ENCODE assay signal across 10 cellular contexts in the genomic region with DNA sequence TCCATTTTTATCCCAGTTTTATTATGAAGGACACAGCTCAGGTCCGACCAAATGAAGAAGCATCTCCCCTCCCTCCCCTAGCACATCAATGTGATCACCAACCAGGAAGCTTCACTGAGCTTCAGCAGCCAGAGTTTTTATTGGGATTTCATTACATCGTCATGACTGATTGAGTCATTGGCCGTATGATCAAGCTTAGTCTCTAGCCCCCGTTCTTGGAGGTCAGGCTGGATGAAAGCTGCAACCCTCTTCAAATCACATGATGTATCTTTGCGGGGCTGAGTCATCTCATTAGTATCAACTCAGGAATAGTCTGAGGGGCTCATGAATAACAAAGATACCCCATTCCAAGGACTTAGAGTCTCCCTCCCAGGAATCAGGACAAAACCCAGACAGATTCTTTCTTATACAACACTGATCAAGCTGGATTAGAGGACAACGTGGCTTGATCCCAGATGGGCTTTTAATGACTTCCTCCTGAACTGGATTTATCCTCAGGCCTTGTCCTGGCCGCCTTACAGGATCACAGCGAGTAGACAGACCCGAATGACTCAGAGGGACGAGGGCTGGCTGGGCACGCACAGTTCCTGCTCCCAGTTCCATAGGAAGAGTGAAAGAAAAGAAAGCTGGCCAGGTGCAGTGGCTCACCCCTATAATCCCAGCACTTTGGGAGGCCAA. TPM values are rescaled to one million over a fixed set of nuclear protein-coding genes. Genes with fewer than 3 reads are reported as not detected.
A peak's percentile ranks its signal among the peaks of the same experiment; 100 is the strongest.
DNase-seq lines count a peak whose midpoint lies in the region; ATAC-seq, FAIRE-seq and TF ChIP-seq lines count a peak whose summit lies in the region.
"Had no signal": no experiment of that assay in that cellular context is flagged by ENCODE, and none has a peak within 500 bp of the region (broad histone marks: within the 10 kb centered on the region; RNA-seq: fewer than 3 reads in every experiment).

No MANE protein-coding gene starts in this region.

- H3K4me1 ChIP-seq in esophagus squamous epithelium (peaks cover 16 to 59% (median 29%) of the 10 kb centered on the region in 3 donors), sigmoid colon (peaks cover 0 to 23% (median 20%) of the 10 kb centered on the region in 4 donors), kidney (ENCODE audit: control insufficient read depth in 1 of 2, insufficient read depth in 1 of 2, low read depth in 1 of 2, low read length in 2 of 2) (peaks cover 0 to 10% of the 10 kb centered on the region in 2 donors)

- in situ Hi-C loops in Caki2 (cut with HindIII; ENCODE audit: low pct_unique_long_range_greater_than_20kb, low sequenced_read_pairs): no loop called here

- H3K4me3 ChIP-seq in esophagus squamous epithelium (no peak overlapping the region), sigmoid colon (no peak overlapping the region), kidney (ENCODE audit: low read length in 2 of 2) (no peak overlapping the region)

- no peak for TF ChIP-seq POLR2A in esophagus squamous epithelium (IDR thresholded peaks at IDR 0.05)
- TF ChIP-seq POLR2A in sigmoid colon (IDR thresholded peaks at IDR 0.05): no peak

- TF ChIP-seq CTCF in esophagus squamous epithelium (IDR thresholded peaks at IDR 0.05): no peak
- no peak for TF ChIP-seq CTCF in sigmoid colon (IDR thresholded peaks at IDR 0.05)
- TF ChIP-seq CTCF in kidney (IDR thresholded peaks at IDR 0.05; ENCODE audit: borderline replicate concordance, extremely low read depth, insufficient read depth): no peak

- intact Hi-C loops in esophagus squamous epithelium (cut with DNase I) (no loop called here), sigmoid colon (cut with DNase I) (no loop called here), kidney (cut with DNase I) (no loop called here)

- 35 to 62% methylated on average over 11 of the region's 11 CpGs for WGBS in esophagus squamous epithelium, 2 donors
- WGBS in sigmoid colon, 2 donors: 82 to 85% methylated on average over 11 of the region's 11 CpGs

- no peak overlapping the region for H3K9ac ChIP-seq in kidney (ENCODE audit: low read length in 2 of 2)

- H3K36me3 ChIP-seq in esophagus squamous epithelium: peaks cover 0 to 51% (median 9%) of the 10 kb centered on the region in 3 donors
- H3K36me3 ChIP-seq in sigmoid colon: peaks cover 0 to 41% (median 7%) of the 10 kb centered on the region in 4 donors
- H3K36me3 ChIP-seq in kidney (ENCODE audit: control insufficient read depth in 1 of 2, insufficient read depth in 2 of 2, low read length in 2 of 2): no peaks in the 10 kb centered on the region

- ATAC-seq in left lobe of liver: no peak
- ATAC-seq: activated T-cell treated with anti-CD3 and anti-CD28 coated beads, Interleukin-2, amount 50 U/mL, for 72 hours had no signal

- no peak for TF ChIP-seq EP300 in sigmoid colon (IDR thresholded peaks at IDR 0.05)

- peak; percentile 91 for FAIRE-seq in RCC 7860 (lab: Jason Lieb, UNC)
- FAIRE-seq in kidney (lab: Jason Lieb, UNC): no peak

- H3K9me3 ChIP-seq in esophagus squamous epithelium: no peaks in the 10 kb centered on the region
- H3K9me3 ChIP-seq in sigmoid colon: no peaks in the 10 kb centered on the region
- H3K9me3 ChIP-seq in kidney (ENCODE audit: control insufficient read depth in 1 of 2, low read length in 2 of 2): no peaks in the 10 kb centered on the region

- DNase-seq in Caki2 (ENCODE audit: low read depth) (peak; percentile 88), RCC 7860 (ENCODE audit: low spot score) (peak; percentile 93), esophagus squamous epithelium (lab: John Stamatoyannopoulos, UW) (no peak), sigmoid colon (peak; percentile 90), occipital lobe (lab: John Stamatoyannopoulos, UW) (no peak), left lobe of liver (ENCODE audit: low spot score) (no peak), kidney (no peak), NCI-H524 (lab: John Stamatoyannopoulos, UW) (no peak)
- DNase-seq: activated T-cell treated with anti-CD3 and anti-CD28 coated beads, Interleukin-2, amount 50 U/mL, for 72 hours; SHP77 had no signal

- peak overlapping the region; percentile 19 to 78 (median 62) for H3K27ac ChIP-seq in esophagus squamous epithelium
- H3K27ac ChIP-seq in sigmoid colon: peak overlapping the region; percentile 6 to 63 (median 41)
- H3K27ac ChIP-seq in kidney (ENCODE audit: low read depth in 2 of 2, low read length in 2 of 2): no peak overlapping the region

- H3K27me3 ChIP-seq in esophagus squamous epithelium (no peaks in the 10 kb centered on the region), sigmoid colon (no peaks in the 10 kb centered on the region)

RNA-seq across cellular contexts. Expression of gene LIMK1, which starts 14.5 kb away (rescaled TPM):
- total RNA-seq in Caki2 (2014; rRNA removed; shearing (Covaris generic); ENCODE audit: low replicate concordance): 50.7 and 54.0 TPM in 2 replicates
- total RNA-seq in esophagus squamous epithelium (10 to 100 TPM in 3 of 4 donors, 1 to 10 TPM in 1; 8.0 to 13.2 (median 12.2) TPM), sigmoid colon (10 to 100 TPM in 1 of 4 donors, 1 to 10 TPM in 3; 4.6 to 15.0 (median 6.5) TPM), occipital lobe (14.5 TPM), left lobe of liver (3.7 TPM), kidney (23.8 TPM)
- polyA plus RNA-seq in sigmoid colon (10 to 100 TPM in 1 of 3 donors, 1 to 10 TPM in 2; 9.6 to 16.3 (median 9.7) TPM), kidney (ENCODE audit: insufficient read depth, low read depth, low replicate concordance) (9.1 TPM)

Comparison
In these comparisons a context has a peak if more than half of its experiments do, and no peak if none do; other contexts are left out.
1. DNase-seq: peak in Caki2 (single experiment), RCC 7860 (single experiment) and sigmoid colon (single experiment); none in esophagus squamous epithelium (single experiment), occipital lobe (single experiment), left lobe of liver (single experiment), kidney (single experiment) and NCI-H524 (0 of 2).
2. H3K27ac ChIP-seq: peak in esophagus squamous epithelium (4 of 4) and sigmoid colon (4 of 4); none in kidney (0 of 2).